ENCODE assay signal across 8 cellular contexts in the genomic region with DNA sequence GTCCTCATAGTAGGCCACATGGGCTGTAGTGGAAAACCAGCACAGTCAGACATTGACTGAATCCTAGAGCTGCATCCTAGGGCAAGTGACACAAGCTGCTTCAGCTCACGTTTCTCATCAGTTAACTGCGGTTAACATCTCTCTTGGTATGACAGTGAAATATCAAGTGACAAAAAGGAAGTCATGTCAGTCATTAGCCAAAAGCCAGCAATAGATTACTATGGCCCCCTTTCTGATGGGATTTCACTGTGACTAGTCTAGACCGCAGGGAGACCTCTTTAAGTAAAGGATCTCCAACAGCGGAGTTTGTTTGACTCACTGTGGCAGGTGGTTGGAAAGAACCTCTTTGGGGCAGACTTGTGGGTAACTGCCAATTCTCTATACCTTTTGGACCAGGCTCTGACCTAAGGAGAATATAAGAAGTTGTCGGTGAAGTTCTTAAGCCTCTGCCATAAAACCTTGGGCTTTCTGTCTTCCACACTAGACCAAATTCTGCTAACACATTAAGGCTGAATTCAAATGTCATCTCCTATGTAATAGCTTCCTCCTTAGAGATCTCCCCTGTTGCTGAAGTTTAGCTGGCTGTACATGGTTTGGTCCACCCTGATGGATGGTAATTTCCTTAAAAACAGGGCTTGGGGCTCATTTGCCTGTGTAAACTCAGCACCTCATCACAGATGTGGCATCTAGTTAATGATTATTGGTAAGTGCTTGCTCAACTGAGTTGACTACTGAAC.
DNase-seq lines count a peak whose midpoint lies in the region; ATAC-seq, FAIRE-seq and TF ChIP-seq lines count a peak whose summit lies in the region.
"Had no signal": no experiment of that assay in that cellular context is flagged by ENCODE, and none has a peak within 500 bp of the region (broad histone marks: within the 10 kb centered on the region; RNA-seq: fewer than 3 reads in every experiment).

No MANE protein-coding gene starts in this region.

- no peak for TF ChIP-seq CTCF in pancreas (IDR thresholded peaks at IDR 0.05)

- H3K9me3 ChIP-seq in pancreas, result no peaks in the 10 kb centered on the region

- H3K4me3 ChIP-seq in pancreas, result no peak overlapping the region
- H3K4me3 ChIP-seq: K562 had no signal

- in situ Hi-C loops in G401 (cut with HindIII; ENCODE audit: low sequenced_read_pairs), result no loop called here

- H3K36me3 ChIP-seq in pancreas, result no peaks in the 10 kb centered on the region

- no peaks in the 10 kb centered on the region for H3K27me3 ChIP-seq in pancreas

- intact Hi-C loops in pancreas (cut with DNase I), result no loop called here

- WGBS in pancreas, 2 donors, result 93 to 94% methylated on average over 5 of the region's 5 CpGs

- H3K4me1 ChIP-seq in pancreas, result peaks cover 14 to 48% (median 46%) of the 10 kb centered on the region in 3 donors

- H3K27ac ChIP-seq in pancreas, result peak overlapping the region in 2 of 4 donors; percentile 43 to 54

- ATAC-seq in GM18870 (IDR thresholded peaks at IDR 0.05; ENCODE audit: unreplicated experiment), result peak; percentile 64
- ATAC-seq in GM21737 (IDR thresholded peaks at IDR 0.05; ENCODE audit: unreplicated experiment), result peak; percentile 58
- peak; percentile 74 to 90 (median 83) for ATAC-seq in pancreas
- ATAC-seq: K562 had no signal

- TF ChIP-seq POLR2A in erythroblast (IDR thresholded peaks at IDR 0.05; ENCODE audit: low read length), result no peak

- peak; percentile 14 for DNase-seq in NCI-H69 (lab: John Stamatoyannopoulos, UW)
- DNase-seq in pancreas, result peak in 1 of 6 donors; percentile 9
- no peak for DNase-seq in NOMO-1 (lab: John Stamatoyannopoulos, UW; ENCODE audit: unreplicated experiment in 2 of 2)
- no peak for DNase-seq in G401 (ENCODE audit: low spot score)
- no peak for DNase-seq in erythroblast (lab: John Stamatoyannopoulos, UW)

- FAIRE-seq in pancreas (lab: Jason Lieb, UNC), result no peak
- FAIRE-seq: K562 had no signal
